Comparison of ENCODE assay signal across 14 cellular contexts in the genomic region with DNA sequence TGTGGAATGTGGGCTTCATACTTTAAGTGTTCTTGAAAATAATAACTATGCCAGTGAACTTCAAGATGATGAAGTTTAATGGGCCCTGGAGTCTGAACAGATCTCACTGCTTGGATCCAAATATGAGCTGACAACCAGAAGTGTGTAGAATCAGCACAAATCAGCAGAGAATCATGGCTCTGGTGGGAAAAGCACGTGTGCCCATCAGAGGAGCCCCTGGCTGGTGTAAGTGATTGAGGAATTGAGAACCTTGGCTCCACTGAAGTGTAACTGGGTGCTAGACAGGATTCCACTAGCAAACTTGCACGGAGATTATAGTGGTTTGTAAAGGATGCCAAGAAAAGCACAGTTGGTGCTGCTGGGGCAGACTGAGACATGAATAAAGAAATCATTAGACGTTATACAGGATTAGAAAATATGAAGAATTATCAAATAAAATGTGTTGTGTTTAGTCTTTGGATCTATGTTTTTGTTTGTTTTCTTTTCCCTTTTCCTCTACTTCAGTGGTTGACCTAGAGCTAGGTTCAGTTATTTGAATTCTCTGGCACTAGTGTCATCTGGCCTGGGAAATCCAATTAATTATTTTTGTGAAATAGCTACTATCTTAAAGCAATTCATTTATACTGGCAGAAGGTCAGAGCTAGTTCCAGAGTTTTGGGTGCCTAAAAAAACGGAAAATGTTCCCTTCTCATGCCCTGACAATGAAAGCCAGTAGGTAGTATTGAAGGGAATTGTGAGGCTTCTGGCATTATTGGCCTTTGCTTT.
"Had no signal": no experiment of that assay in that cellular context is flagged by ENCODE, and none has a peak within 500 bp of the region (broad histone marks: within the 10 kb centered on the region; RNA-seq: fewer than 3 reads in every experiment).

No MANE protein-coding gene starts in this region.

- DNase-seq: activated CD4-positive, alpha-beta T cell treated with anti-CD3 and anti-CD28 coated beads, Interleukin-2, amount 50 U/mL, for 1 hour; activated CD4-positive, CD25-positive, alpha-beta regulatory T cell treated with anti-CD3 and anti-CD28 coated beads, Interleukin-2, amount 50 U/mL, for 72 hours; activated effector memory CD4-positive, alpha-beta T cell treated with anti-CD3 and anti-CD28 coated beads, Interleukin-2, amount 50 U/mL, for 16 hours; activated T-cell treated with anti-CD3 and anti-CD28 coated beads, Interleukin-2, amount 50 U/mL, for 72 hours; body of pancreas; central memory CD4-positive, alpha-beta T cell; colonic mucosa; hippocampal formation; ovary; stimulated activated CD4-positive, alpha-beta T cell treated with anti-CD3 and anti-CD28 coated beads, Interleukin-2, amount 100 ng/mL, for 24 hours; upper lobe of right lung had no signal

- H3K36me3 ChIP-seq: colonic mucosa, ovary, SJSA1, suprapubic skin, upper lobe of right lung had no signal

- ATAC-seq: activated T-cell treated with anti-CD3 and anti-CD28 coated beads, Interleukin-2, amount 50 U/mL, for 72 hours; body of pancreas; upper lobe of right lung had no signal

- H3K4me1 ChIP-seq: body of pancreas, colonic mucosa, SJSA1, suprapubic skin had no signal

- H3K9me3 ChIP-seq: body of pancreas, colonic mucosa, ovary, SJSA1, suprapubic skin, upper lobe of right lung had no signal

- H3K4me3 ChIP-seq: body of pancreas, colonic mucosa, ovary, SJSA1, suprapubic skin, upper lobe of right lung had no signal

- H3K27ac ChIP-seq: body of pancreas, colonic mucosa, ovary, SJSA1, suprapubic skin, upper lobe of right lung, VCaP had no signal

- H3K27me3 ChIP-seq: body of pancreas, colonic mucosa, ovary, SJSA1, suprapubic skin, upper lobe of right lung had no signal
